Comparison of ENCODE assay signal across 19 cellular contexts in the genomic region with DNA sequence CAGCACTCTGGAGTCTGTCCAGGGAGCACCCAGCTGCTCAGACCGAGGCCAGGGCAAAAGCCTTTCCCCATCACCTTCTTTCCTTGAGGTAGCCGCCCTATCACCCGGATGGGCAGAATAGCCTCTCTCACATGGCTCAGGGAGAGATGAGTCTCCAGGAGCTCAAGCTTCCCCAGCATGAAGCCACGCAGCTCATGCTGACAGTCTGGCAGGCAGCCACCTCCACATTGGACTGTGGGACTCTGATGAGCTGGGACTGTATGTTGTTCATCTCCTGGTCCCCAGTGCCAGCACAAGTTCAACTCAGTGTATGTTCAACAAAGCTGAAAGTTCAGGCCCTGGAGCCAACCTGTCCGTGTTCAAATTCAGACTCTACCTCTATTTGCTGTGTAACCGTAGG.
DNase-seq lines count a peak whose midpoint lies in the region; ATAC-seq and TF ChIP-seq lines count a peak whose summit lies in the region.
"Had no signal": no experiment of that assay in that cellular context is flagged by ENCODE, and none has a peak within 500 bp of the region (broad histone marks: within the 10 kb centered on the region; RNA-seq: fewer than 3 reads in every experiment).

No MANE protein-coding gene starts in this region.

- H3K9me3 ChIP-seq in HEK293 (ENCODE audit: control insufficient read depth, insufficient read depth, low read depth, low read length) (no peaks in the 10 kb centered on the region), right lobe of liver (no peaks in the 10 kb centered on the region)
- H3K9me3 ChIP-seq: SJSA1 had no signal

- DNase-seq in NCI-H1417 (lab: John Stamatoyannopoulos, UW) (peak in 2 of 3 experiments; percentile 22 to 48), NCI-H1417 treated with DMSO at 0.1 percent for 48 hours (lab: John Stamatoyannopoulos, UW) (no peak), NCI-H345 (lab: John Stamatoyannopoulos, UW) (peak; percentile 87), right lobe of liver (peak; percentile 48 to 71 (median 63)), H4 (ENCODE audit: low spot score) (no peak), kidney glomerular epithelial cell (lab: John Stamatoyannopoulos, UW) (no peak)
- DNase-seq: 8988T; CD4-positive, alpha-beta T cell; DMS79; H9; IMR-90; NCI-H187 treated with DMSO at 0.1 percent for 48 hours; NCI-H2171 treated with DMSO at 0.1 percent for 48 hours; NCI-H524 treated with DMSO at 0.1 percent for 48 hours had no signal

- H3K27me3 ChIP-seq in right lobe of liver = no peaks in the 10 kb centered on the region
- H3K27me3 ChIP-seq: SJSA1 had no signal

- POLR2A ChIA-PET in HEK293 (lab: Yijun Ruan, JAX) = interaction anchor here (0.6 kb wide), 1 partner anchor 1344 kb away, joined by 3 read pairs; no protein-coding TSS in a partner anchor

- H3K4me1 ChIP-seq in HEK293 (ENCODE audit: control insufficient read depth, insufficient read depth, low read length) = no peaks in the 10 kb centered on the region
- no peaks in the 10 kb centered on the region for H3K4me1 ChIP-seq in right lobe of liver
- H3K4me1 ChIP-seq: SJSA1 had no signal

- TF ChIP-seq CTCF in HEK293 (tag by site-specific recombination; IDR thresholded peaks at IDR 0.05) (no peak), right lobe of liver (IDR thresholded peaks at IDR 0.05) (no peak)

- CTCF ChIA-PET in HEK293 (lab: Yijun Ruan, JAX) = interaction anchor here (0.6 to 0.8 kb wide), 2 partner anchors 9 to 36 kb away, joined by 3 to 4 read pairs; no protein-coding TSS in a partner anchor

- 50% methylated on average over 3 of the region's 6 CpGs for WGBS in right lobe of liver (ENCODE audit: insufficient coverage, low coverage, low lambda C conversion rate, missing lambda C conversion rate)

- TF ChIP-seq POLR2A in right lobe of liver (IDR thresholded peaks at IDR 0.05) = no peak

- no peak overlapping the region for H3K4me3 ChIP-seq in HEK293 (ENCODE audit: low read depth, low read length)
- H3K4me3 ChIP-seq in right lobe of liver = no peak overlapping the region
- H3K4me3 ChIP-seq: SJSA1 had no signal

- H3K27ac ChIP-seq in HEK293 (ENCODE audit: extremely low read depth, low read depth, low read length) (no peak overlapping the region), right lobe of liver (no peak overlapping the region)
- H3K27ac ChIP-seq: HL-60, SJSA1 had no signal

- intact Hi-C loops in right lobe of liver (cut with DNase I) = no loop called here

- ATAC-seq in right lobe of liver = peak; percentile 26 to 85 (median 52)
- no peak for ATAC-seq in GM18498 (IDR thresholded peaks at IDR 0.05; ENCODE audit: unreplicated experiment)
- ATAC-seq: Panc1 had no signal

- H3K36me3 ChIP-seq in HEK293 (ENCODE audit: control insufficient read depth in 2 of 2, insufficient read depth in 1 of 2, low read length in 2 of 2) = no peaks in the 10 kb centered on the region
- H3K36me3 ChIP-seq in right lobe of liver = no peaks in the 10 kb centered on the region
- H3K36me3 ChIP-seq: SJSA1 had no signal

TF ChIP-seq in HEK293, 187 proteins besides CTCF, POLR2A, EP300 and RAD21:
- TF ChIP-seq, protein P1, sequence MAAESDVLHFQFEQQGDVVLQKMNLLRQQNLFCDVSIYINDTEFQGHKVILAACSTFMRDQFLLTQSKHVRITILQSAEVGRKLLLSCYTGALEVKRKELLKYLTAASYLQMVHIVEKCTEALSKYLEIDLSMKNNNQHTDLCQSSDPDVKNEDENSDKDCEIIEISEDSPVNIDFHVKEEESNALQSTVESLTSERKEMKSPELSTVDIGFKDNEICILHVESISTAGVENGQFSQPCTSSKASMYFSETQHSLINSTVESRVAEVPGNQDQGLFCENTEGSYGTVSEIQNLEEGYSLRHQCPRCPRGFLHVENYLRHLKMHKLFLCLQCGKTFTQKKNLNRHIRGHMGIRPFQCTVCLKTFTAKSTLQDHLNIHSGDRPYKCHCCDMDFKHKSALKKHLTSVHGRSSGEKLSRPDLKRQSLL (tag by site-specific recombination; IDR thresholded peaks at IDR 0.05) = peak; percentile 62; the same call in 1 of the 2 replicates
- TF ChIP-seq HOXA7 (CRISPR knock-in tag; IDR thresholded peaks at IDR 0.05; ENCODE audit: borderline replicate concordance) (no peak), ZIC2 (tag by site-specific recombination; IDR thresholded peaks at IDR 0.05) (peak; percentile 80)

Comparison
In these comparisons a context has a peak if more than half of its experiments do, and no peak if none do; other contexts are left out.
1. DNase-seq: peak in NCI-H1417 (2 of 3), NCI-H345 (single experiment) and right lobe of liver (3 of 3); none in NCI-H1417 treated with DMSO at 0.1 percent for 48 hours (single experiment), H4 (single experiment) and kidney glomerular epithelial cell (single experiment).